ENCODE assay signal across 1 cellular context in the genomic region with DNA sequence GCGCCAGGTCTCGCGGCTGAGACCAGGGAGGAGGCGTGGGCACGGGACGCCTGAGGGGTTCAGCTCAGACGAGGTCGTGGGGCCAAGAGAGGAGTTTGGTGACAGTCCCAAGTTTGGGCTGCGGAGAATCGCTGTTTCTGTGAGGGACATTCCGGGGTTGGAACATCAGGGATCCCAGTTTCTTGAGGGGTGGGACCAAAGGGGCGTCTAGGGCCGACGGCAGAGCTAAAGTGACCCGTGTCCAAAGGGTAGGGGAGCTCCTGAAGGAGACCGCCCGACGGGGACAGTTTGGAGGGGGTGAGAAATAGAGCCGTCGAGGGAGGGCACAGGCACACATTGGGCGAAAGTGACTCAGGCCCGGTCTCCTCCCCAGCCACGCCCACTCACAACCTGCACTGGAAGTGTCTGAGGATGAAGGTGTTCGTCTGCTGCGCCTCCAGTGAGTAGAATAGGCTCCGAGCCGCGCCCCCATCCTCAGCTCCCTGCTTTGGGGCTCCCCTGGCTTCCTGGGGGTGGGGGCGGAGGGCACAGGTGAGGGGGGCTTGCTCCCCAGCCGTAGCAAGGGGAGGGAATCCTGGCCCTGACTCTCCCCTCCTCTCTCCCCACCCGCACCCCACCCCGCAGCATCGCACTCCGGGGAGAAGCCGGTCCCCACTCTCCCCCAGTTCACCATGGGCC.
TF ChIP-seq lines count a peak whose summit lies in the region.

No MANE protein-coding gene starts in this region.

TF ChIP-seq in K562, 482 proteins besides CTCF, POLR2A, EP300 and RAD21 (continues in another document):
- TF ChIP-seq, protein P1, sequence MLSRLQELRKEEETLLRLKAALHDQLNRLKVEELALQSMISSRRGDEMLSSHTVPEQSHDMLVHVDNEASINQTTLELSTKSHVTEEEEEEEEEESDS (CRISPR knock-in tag; IDR thresholded peaks at IDR 0.05) = no peak
- TF ChIP-seq PTRF (tag; IDR thresholded peaks at IDR 0.05) (no peak), JUND (IDR thresholded peaks at IDR 0.05; ENCODE audit: borderline replicate concordance, low read depth, low read length) (no peak), JUND (tag; IDR thresholded peaks at IDR 0.05; ENCODE audit: borderline replicate concordance, low read depth, low read length) (no peak), STAT5B (CRISPR knock-in tag; IDR thresholded peaks at IDR 0.05) (no peak), KAT2B (IDR thresholded peaks at IDR 0.05; ENCODE audit: low read depth, low read length) (no peak), FOXJ3 (CRISPR knock-in tag; IDR thresholded peaks at IDR 0.05) (no peak), SP1 (CRISPR knock-in tag; IDR thresholded peaks at IDR 0.05) (0 out of 2 replicates have a peak, but pooled peaks have one; percentile 20), C11orf30 (IDR thresholded peaks at IDR 0.05; ENCODE audit: low read depth) (no peak), NRF1 (conservative IDR thresholded peaks at IDR 0.05 in 1 of 2, IDR thresholded peaks at IDR 0.05 in 1 of 2) (peak in 1 of 2 experiments; percentile 1; a peak in 1 of 4 replicates), RBFOX2 (IDR thresholded peaks at IDR 0.05; ENCODE audit: low read depth, low read length) (peak; percentile 27; the same call in 1 of the 2 replicates), ARID1B (IDR thresholded peaks at IDR 0.05) (0 out of 2 replicates have a peak, but pooled peaks have one; percentile 6), NFIC (IDR thresholded peaks at IDR 0.05) (peak; percentile 55; the same call in 1 of the 2 replicates), BACH1 (tag; IDR thresholded peaks at IDR 0.05) (no peak), PML (IDR thresholded peaks at IDR 0.05; ENCODE audit: low read length) (no peak), ZNF354B (CRISPR knock-in tag; IDR thresholded peaks at IDR 0.05) (no peak), KDM4B (IDR thresholded peaks at IDR 0.05; ENCODE audit: borderline replicate concordance in 2 of 2, low read depth in 1 of 2) (no peak), SIN3A (IDR thresholded peaks at IDR 0.05; ENCODE audit: borderline replicate concordance in 2 of 2, control insufficient read depth in 1 of 2, low read depth in 2 of 2, low read length in 2 of 2) (peak in 1 of 2 experiments; percentile 10; a peak in 2 of 4 replicates), ILK (tag; IDR thresholded peaks at IDR 0.05; ENCODE audit: borderline replicate concordance, low read depth) (no peak), ATF1 (CRISPR knock-in tag; IDR thresholded peaks at IDR 0.05) (no peak), ATF1 (tag; IDR thresholded peaks at IDR 0.05) (no peak), XRCC3 (IDR thresholded peaks at IDR 0.05) (no peak), TOE1 (IDR thresholded peaks at IDR 0.05; ENCODE audit: borderline replicate concordance) (0 out of 2 replicates have a peak, but pooled peaks have one; percentile 33), TOE1 (CRISPR knock-in tag; IDR thresholded peaks at IDR 0.05; ENCODE audit: borderline replicate concordance, low read depth) (no peak), L3MBTL2 (IDR thresholded peaks at IDR 0.05) (peak; percentile 78), ERF (CRISPR knock-in tag; IDR thresholded peaks at IDR 0.05) (no peak), SNRNP70 (optimal IDR thresholded peaks at IDR 0.05; ENCODE audit: low read depth, low read length) (no peak), FOSL1 (tag; conservative IDR thresholded peaks at IDR 0.05) (peak; percentile 37), POLR2H (tag; IDR thresholded peaks at IDR 0.05; ENCODE audit: low read depth) (no peak), TRIM24 (IDR thresholded peaks at IDR 0.05) (peak in 1 of 2 experiments; percentile 49; a peak in 1 of 4 replicates), NCOA6 (IDR thresholded peaks at IDR 0.05) (peak; percentile 71; the same call in 1 of the 2 replicates), BRCA1 (IDR thresholded peaks at IDR 0.05) (no peak), BRCA1 (CRISPR knock-in tag; IDR thresholded peaks at IDR 0.05) (0 out of 2 replicates have a peak, but pooled peaks have one; percentile 34), HEY1 (CRISPR knock-in tag; IDR thresholded peaks at IDR 0.05; ENCODE audit: borderline replicate concordance) (no peak), RBM34 (IDR thresholded peaks at IDR 0.05; ENCODE audit: borderline replicate concordance, insufficient read depth, low read length) (no peak), SMAD2 (IDR thresholded peaks at IDR 0.05; ENCODE audit: low read depth, low read length) (no peak)
- TF ChIP-seq, protein P2, sequence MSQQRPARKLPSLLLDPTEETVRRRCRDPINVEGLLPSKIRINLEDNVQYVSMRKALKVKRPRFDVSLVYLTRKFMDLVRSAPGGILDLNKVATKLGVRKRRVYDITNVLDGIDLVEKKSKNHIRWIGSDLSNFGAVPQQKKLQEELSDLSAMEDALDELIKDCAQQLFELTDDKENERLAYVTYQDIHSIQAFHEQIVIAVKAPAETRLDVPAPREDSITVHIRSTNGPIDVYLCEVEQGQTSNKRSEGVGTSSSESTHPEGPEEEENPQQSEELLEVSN (IDR thresholded peaks at IDR 0.05; ENCODE audit: borderline replicate concordance in 1 of 2, extremely low read depth in 1 of 2, insufficient read depth in 1 of 2, insufficient read length in 1 of 2, low read depth in 1 of 2, low read length in 1 of 2, poor library complexity in 1 of 2, severe bottlenecking in 1 of 2) = peak; percentile 54 to 62
- TF ChIP-seq, protein P3, sequence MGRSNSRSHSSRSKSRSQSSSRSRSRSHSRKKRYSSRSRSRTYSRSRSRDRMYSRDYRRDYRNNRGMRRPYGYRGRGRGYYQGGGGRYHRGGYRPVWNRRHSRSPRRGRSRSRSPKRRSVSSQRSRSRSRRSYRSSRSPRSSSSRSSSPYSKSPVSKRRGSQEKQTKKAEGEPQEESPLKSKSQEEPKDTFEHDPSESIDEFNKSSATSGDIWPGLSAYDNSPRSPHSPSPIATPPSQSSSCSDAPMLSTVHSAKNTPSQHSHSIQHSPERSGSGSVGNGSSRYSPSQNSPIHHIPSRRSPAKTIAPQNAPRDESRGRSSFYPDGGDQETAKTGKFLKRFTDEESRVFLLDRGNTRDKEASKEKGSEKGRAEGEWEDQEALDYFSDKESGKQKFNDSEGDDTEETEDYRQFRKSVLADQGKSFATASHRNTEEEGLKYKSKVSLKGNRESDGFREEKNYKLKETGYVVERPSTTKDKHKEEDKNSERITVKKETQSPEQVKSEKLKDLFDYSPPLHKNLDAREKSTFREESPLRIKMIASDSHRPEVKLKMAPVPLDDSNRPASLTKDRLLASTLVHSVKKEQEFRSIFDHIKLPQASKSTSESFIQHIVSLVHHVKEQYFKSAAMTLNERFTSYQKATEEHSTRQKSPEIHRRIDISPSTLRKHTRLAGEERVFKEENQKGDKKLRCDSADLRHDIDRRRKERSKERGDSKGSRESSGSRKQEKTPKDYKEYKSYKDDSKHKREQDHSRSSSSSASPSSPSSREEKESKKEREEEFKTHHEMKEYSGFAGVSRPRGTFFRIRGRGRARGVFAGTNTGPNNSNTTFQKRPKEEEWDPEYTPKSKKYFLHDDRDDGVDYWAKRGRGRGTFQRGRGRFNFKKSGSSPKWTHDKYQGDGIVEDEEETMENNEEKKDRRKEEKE (IDR thresholded peaks at IDR 0.05; ENCODE audit: borderline replicate concordance in 1 of 2, control insufficient read depth in 1 of 2, low read depth in 2 of 2, low read length in 1 of 2) = no peak
- TF ChIP-seq, protein P4, sequence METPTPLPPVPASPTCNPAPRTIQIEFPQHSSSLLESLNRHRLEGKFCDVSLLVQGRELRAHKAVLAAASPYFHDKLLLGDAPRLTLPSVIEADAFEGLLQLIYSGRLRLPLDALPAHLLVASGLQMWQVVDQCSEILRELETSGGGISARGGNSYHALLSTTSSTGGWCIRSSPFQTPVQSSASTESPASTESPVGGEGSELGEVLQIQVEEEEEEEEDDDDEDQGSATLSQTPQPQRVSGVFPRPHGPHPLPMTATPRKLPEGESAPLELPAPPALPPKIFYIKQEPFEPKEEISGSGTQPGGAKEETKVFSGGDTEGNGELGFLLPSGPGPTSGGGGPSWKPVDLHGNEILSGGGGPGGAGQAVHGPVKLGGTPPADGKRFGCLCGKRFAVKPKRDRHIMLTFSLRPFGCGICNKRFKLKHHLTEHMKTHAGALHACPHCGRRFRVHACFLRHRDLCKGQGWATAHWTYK (CRISPR knock-in tag; IDR thresholded peaks at IDR 0.05) = no peak
- TF ChIP-seq, protein P5, sequence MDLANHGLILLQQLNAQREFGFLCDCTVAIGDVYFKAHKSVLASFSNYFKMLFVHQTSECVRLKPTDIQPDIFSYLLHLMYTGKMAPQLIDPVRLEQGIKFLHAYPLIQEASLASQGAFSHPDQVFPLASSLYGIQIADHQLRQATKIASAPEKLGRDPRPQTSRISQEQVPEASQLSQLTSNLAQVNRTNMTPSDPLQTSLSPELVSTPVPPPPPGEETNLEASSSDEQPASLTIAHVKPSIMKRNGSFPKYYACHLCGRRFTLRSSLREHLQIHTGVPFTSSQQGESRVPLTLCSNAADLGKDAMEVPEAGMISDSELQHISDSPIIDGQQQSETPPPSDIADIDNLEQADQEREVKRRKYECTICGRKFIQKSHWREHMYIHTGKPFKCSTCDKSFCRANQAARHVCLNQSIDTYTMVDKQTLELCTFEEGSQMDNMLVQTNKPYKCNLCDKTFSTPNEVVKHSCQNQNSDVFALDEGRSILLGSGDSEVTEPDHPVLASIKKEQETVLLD (IDR thresholded peaks at IDR 0.05) = no peak
- TF ChIP-seq, protein P6, sequence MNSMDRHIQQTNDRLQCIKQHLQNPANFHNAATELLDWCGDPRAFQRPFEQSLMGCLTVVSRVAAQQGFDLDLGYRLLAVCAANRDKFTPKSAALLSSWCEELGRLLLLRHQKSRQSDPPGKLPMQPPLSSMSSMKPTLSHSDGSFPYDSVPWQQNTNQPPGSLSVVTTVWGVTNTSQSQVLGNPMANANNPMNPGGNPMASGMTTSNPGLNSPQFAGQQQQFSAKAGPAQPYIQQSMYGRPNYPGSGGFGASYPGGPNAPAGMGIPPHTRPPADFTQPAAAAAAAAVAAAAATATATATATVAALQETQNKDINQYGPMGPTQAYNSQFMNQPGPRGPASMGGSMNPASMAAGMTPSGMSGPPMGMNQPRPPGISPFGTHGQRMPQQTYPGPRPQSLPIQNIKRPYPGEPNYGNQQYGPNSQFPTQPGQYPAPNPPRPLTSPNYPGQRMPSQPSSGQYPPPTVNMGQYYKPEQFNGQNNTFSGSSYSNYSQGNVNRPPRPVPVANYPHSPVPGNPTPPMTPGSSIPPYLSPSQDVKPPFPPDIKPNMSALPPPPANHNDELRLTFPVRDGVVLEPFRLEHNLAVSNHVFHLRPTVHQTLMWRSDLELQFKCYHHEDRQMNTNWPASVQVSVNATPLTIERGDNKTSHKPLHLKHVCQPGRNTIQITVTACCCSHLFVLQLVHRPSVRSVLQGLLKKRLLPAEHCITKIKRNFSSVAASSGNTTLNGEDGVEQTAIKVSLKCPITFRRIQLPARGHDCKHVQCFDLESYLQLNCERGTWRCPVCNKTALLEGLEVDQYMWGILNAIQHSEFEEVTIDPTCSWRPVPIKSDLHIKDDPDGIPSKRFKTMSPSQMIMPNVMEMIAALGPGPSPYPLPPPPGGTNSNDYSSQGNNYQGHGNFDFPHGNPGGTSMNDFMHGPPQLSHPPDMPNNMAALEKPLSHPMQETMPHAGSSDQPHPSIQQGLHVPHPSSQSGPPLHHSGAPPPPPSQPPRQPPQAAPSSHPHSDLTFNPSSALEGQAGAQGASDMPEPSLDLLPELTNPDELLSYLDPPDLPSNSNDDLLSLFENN (IDR thresholded peaks at IDR 0.05; ENCODE audit: low read depth in 2 of 2, low read length in 2 of 2) = no peak
- TF ChIP-seq, protein P7, sequence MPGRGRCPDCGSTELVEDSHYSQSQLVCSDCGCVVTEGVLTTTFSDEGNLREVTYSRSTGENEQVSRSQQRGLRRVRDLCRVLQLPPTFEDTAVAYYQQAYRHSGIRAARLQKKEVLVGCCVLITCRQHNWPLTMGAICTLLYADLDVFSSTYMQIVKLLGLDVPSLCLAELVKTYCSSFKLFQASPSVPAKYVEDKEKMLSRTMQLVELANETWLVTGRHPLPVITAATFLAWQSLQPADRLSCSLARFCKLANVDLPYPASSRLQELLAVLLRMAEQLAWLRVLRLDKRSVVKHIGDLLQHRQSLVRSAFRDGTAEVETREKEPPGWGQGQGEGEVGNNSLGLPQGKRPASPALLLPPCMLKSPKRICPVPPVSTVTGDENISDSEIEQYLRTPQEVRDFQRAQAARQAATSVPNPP (IDR thresholded peaks at IDR 0.05; ENCODE audit: borderline replicate concordance, insufficient read depth, insufficient read length) = no peak
- TF ChIP-seq, protein P8, sequence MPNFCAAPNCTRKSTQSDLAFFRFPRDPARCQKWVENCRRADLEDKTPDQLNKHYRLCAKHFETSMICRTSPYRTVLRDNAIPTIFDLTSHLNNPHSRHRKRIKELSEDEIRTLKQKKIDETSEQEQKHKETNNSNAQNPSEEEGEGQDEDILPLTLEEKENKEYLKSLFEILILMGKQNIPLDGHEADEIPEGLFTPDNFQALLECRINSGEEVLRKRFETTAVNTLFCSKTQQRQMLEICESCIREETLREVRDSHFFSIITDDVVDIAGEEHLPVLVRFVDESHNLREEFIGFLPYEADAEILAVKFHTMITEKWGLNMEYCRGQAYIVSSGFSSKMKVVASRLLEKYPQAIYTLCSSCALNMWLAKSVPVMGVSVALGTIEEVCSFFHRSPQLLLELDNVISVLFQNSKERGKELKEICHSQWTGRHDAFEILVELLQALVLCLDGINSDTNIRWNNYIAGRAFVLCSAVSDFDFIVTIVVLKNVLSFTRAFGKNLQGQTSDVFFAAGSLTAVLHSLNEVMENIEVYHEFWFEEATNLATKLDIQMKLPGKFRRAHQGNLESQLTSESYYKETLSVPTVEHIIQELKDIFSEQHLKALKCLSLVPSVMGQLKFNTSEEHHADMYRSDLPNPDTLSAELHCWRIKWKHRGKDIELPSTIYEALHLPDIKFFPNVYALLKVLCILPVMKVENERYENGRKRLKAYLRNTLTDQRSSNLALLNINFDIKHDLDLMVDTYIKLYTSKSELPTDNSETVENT (CRISPR knock-in tag; IDR thresholded peaks at IDR 0.05) = 0 out of 2 replicates have a peak, but pooled peaks have one; percentile 10
- TF ChIP-seq, protein P9, sequence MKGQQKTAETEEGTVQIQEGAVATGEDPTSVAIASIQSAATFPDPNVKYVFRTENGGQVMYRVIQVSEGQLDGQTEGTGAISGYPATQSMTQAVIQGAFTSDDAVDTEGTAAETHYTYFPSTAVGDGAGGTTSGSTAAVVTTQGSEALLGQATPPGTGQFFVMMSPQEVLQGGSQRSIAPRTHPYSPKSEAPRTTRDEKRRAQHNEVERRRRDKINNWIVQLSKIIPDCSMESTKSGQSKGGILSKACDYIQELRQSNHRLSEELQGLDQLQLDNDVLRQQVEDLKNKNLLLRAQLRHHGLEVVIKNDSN (CRISPR knock-in tag; IDR thresholded peaks at IDR 0.05) = no peak
- TF ChIP-seq, protein P10, sequence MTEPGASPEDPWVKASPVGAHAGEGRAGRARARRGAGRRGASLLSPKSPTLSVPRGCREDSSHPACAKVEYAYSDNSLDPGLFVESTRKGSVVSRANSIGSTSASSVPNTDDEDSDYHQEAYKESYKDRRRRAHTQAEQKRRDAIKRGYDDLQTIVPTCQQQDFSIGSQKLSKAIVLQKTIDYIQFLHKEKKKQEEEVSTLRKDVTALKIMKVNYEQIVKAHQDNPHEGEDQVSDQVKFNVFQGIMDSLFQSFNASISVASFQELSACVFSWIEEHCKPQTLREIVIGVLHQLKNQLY (CRISPR knock-in tag; conservative IDR thresholded peaks at IDR 0.05) = 0 out of 4 replicates have a peak, but pooled peaks of 1 of the 2 experiments have one; percentile 51
